Comparison of ENCODE assay signal across 22 cellular contexts in the genomic region with DNA sequence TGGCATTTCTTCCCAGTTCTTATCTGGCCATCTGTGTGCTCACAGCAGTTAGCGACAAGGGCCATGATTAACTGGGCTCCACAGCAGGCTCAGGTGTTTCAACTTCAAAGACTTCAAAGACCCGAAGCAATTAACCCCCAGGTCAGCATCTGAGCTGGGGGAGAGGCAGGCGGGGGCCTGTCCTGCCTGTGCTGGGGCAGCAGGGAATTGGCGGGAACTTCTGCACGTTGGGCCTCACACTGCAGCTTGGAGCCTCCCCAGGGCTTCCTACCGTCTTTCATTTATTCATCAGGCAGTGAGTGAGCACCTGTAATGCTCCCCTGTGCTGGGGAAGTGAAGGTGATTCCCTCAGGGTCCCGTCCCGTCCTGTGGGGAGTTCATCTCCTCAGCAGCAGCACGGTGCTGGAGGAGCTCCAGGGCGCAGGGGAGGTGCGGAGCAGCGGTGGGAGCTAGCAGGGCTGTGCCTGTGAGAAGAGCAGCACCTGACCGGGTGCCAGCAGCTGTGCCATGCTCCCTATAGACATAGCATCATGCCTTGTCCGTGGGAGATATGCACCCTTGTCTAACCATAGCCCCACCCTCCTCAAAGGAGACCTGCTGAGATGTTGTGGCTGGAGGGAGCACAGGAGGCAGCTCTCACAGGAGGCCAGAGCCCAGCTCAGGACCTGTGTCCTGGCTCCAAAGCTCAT. TPM values are rescaled to one million over a fixed set of nuclear protein-coding genes. Genes with fewer than 3 reads are reported as not detected.
"Had no signal": no experiment of that assay in that cellular context is flagged by ENCODE, and none has a peak within 500 bp of the region (broad histone marks: within the 10 kb centered on the region; RNA-seq: fewer than 3 reads in every experiment).

No MANE protein-coding gene starts in this region.

- H3K27ac Mint-ChIP-seq: activated CD4-positive, alpha-beta T cell treated with anti-CD3 and anti-CD28 coated beads, Interleukin-2, amount 10 ng/mL, durations not matched to agents 24 days and 14 days; activated naive CD4-positive, alpha-beta T cell treated with anti-CD3 and anti-CD28 coated beads, Interleukin-2, amount 50 U/mL, for 72 hours; activated T-cell treated with anti-CD3 and anti-CD28 coated beads, Interleukin-2, amount 50 U/mL, for 24 hours; T-helper 1 cell treated with Interleukin-12 subunit alpha and Interleukin-12 subunit beta and Interleukin-4 antibody, amounts not matched to agents 30 μg/mL and 1 μg/mL, for 36 hours; WTC11 had no signal

- H3K36me3 Mint-ChIP-seq: activated naive CD4-positive, alpha-beta T cell treated with anti-CD3 and anti-CD28 coated beads, Interleukin-2, amount 50 U/mL, for 72 hours; WTC11 had no signal

- H3K9me3 ChIP-seq: body of pancreas, thyroid gland, uterus had no signal

- H3K36me3 ChIP-seq: thyroid gland, uterus had no signal

- H3K27ac ChIP-seq: body of pancreas, thyroid gland, uterus had no signal

- H3K4me1 Mint-ChIP-seq: activated CD4-positive, alpha-beta T cell treated with anti-CD3 and anti-CD28 coated beads, Interleukin-2, amount 10 ng/mL, durations not matched to agents 24 days and 14 days had no signal

- H3K4me3 Mint-ChIP-seq: activated CD4-positive, alpha-beta T cell treated with anti-CD3 and anti-CD28 coated beads, Interleukin-2, amount 10 ng/mL, durations not matched to agents 24 days and 14 days; activated T-cell treated with anti-CD3 and anti-CD28 coated beads, Interleukin-2, amount 50 U/mL, for 24 hours; T-helper 1 cell treated with Interleukin-12 subunit alpha and Interleukin-12 subunit beta and Interleukin-4 antibody, amounts not matched to agents 30 μg/mL and 1 μg/mL, for 36 hours had no signal

- H3K9me3 Mint-ChIP-seq: activated CD4-positive, alpha-beta T cell treated with anti-CD3 and anti-CD28 coated beads, Interleukin-2, amount 10 ng/mL, durations not matched to agents 24 days and 14 days; activated naive CD4-positive, alpha-beta T cell treated with anti-CD3 and anti-CD28 coated beads, Interleukin-2, amount 50 U/mL, for 72 hours; activated T-cell treated with anti-CD3 and anti-CD28 coated beads, Interleukin-2, amount 50 U/mL, for 24 hours; nephron; T-helper 1 cell treated with Interleukin-12 subunit alpha and Interleukin-12 subunit beta and Interleukin-4 antibody, amounts not matched to agents 30 μg/mL and 1 μg/mL, for 36 hours; WTC11 had no signal

- H3K4me3 ChIP-seq: body of pancreas, thyroid gland, uterus had no signal

- H3K4me1 ChIP-seq: body of pancreas, thyroid gland, uterus had no signal

- H3K27me3 ChIP-seq: body of pancreas, thyroid gland, uterus had no signal

- DNase-seq: activated CD4-positive, alpha-beta T cell treated with anti-CD3 and anti-CD28 coated beads, Interleukin-2, amount 10 ng/mL, durations not matched to agents 24 days and 14 days; activated effector memory CD4-positive, alpha-beta T cell treated with anti-CD3 and anti-CD28 coated beads, Interleukin-2, amount 50 U/mL, for 16 hours; activated T-cell treated with anti-CD3 and anti-CD28 coated beads, Interleukin-2, amount 50 U/mL, for 24 hours; amniotic stem cell; body of pancreas; central memory CD4-positive, alpha-beta T cell; dermis blood vessel endothelial cell; erythroblast; hippocampal formation; left cardiac atrium; mammary epithelial cell; stimulated activated CD4-positive, alpha-beta T cell treated with anti-CD3 and anti-CD28 coated beads, Interleukin-4, amount 100 ng/mL, for 4 hours; thyroid gland had no signal

RNA-seq across cellular contexts. Expression of a gene that starts 51.8 kb away (rescaled TPM):
- total RNA-seq: activated CD4-positive, alpha-beta T cell treated with anti-CD3 and anti-CD28 coated beads, Interleukin-2, amount 10 ng/mL, durations not matched to agents 24 days and 14 days; activated CD8-positive, alpha-beta memory T cell treated with anti-CD3 and anti-CD28 coated beads for 36 hours; activated naive CD4-positive, alpha-beta T cell treated with anti-CD3 and anti-CD28 coated beads, Interleukin-2, amount 50 U/mL, for 72 hours; body of pancreas; dermis blood vessel endothelial cell; glomerular endothelial cell; mammary epithelial cell; mucosa of gallbladder; skeletal muscle tissue had no signal
